Comparison of ENCODE assay signal across 15 cellular contexts in genomic region chr4:152771736-152772533, GRCh38. TPM values are rescaled to one million over a fixed set of nuclear protein-coding genes. Genes with fewer than 3 reads are reported as not detected.
DNase-seq lines count a peak whose midpoint lies in the region; ATAC-seq and TF ChIP-seq lines count a peak whose summit lies in the region.
"Had no signal": no experiment of that assay in that cellular context is flagged by ENCODE, and none has a peak within 500 bp of the region (broad histone marks: within the 10 kb centered on the region; RNA-seq: fewer than 3 reads in every experiment).

No MANE protein-coding gene starts in this region.

- no peak overlapping the region for H3K9ac ChIP-seq in neural progenitor cell
- H3K9ac ChIP-seq: GM23248 had no signal

- peak; percentile 82 for ATAC-seq in GM19328 (IDR thresholded peaks at IDR 0.05; ENCODE audit: unreplicated experiment)
- ATAC-seq in HG02759 (IDR thresholded peaks at IDR 0.05; ENCODE audit: unreplicated experiment), result peak; percentile 75
- peak; percentile 88 for ATAC-seq in HG03565 (IDR thresholded peaks at IDR 0.05; ENCODE audit: unreplicated experiment)
- ATAC-seq in left ventricle myocardium superior, result no peak
- ATAC-seq: natural killer cell had no signal

- CTCF ChIA-PET in GM10248 (lab: Yijun Ruan, JAX), result no interaction called here

- peaks cover 7% of the 10 kb centered on the region for H3K4me1 Mint-ChIP-seq in neural progenitor cell
- H3K4me1 Mint-ChIP-seq: central memory CD8-positive, alpha-beta T cell had no signal

- H3K27ac ChIP-seq in neural progenitor cell (no peak overlapping the region), caudate nucleus (ENCODE audit: low read depth, low read length) (no peak overlapping the region)
- H3K27ac ChIP-seq: GM23248, VCaP had no signal

- DNase-seq in GM10248 (ENCODE audit: extremely low spot score), result peak; percentile 32
- no peak for DNase-seq in neural progenitor cell (ENCODE audit: low spot score)
- no peak for DNase-seq in retina
- DNase-seq in caudate nucleus (lab: John Stamatoyannopoulos, UW), result no peak
- no peak for DNase-seq in left ventricle myocardium superior
- DNase-seq: activated effector memory CD4-positive, alpha-beta T cell treated with Interleukin-2 at 50 U/mL for 16 hours; GM23248; natural killer cell; NCI-H2227 treated with DMSO at 0.1 percent for 48 hours; stimulated activated CD8-positive, alpha-beta memory T cell treated with anti-CD3 and anti-CD28 coated beads, Interleukin-4, amount 100 ng/mL, for 48 hours had no signal

- no peaks in the 10 kb centered on the region for H3K27me3 ChIP-seq in neural progenitor cell

- H4K20me1 ChIP-seq in neural progenitor cell (ENCODE audit: low read depth), result no peaks in the 10 kb centered on the region

- H3K9me3 ChIP-seq in neural progenitor cell (ENCODE audit: low read depth), result no peaks in the 10 kb centered on the region

- H3K9me3 Mint-ChIP-seq in neural progenitor cell, result peaks cover 3% of the 10 kb centered on the region
- H3K9me3 Mint-ChIP-seq: central memory CD8-positive, alpha-beta T cell; natural killer cell had no signal

- H3K36me3 ChIP-seq in neural progenitor cell, result no peaks in the 10 kb centered on the region

- no peaks in the 10 kb centered on the region for H3F3A ChIP-seq in neural progenitor cell (ENCODE audit: low read depth)

- TF ChIP-seq CTCF in GM10248 (IDR thresholded peaks at IDR 0.05; ENCODE audit: control extremely low read depth, extremely low read depth, low read depth, missing control alignments) (no peak), neural progenitor cell (IDR thresholded peaks at IDR 0.05) (no peak)

- no peak overlapping the region for H3K4me3 ChIP-seq in neural progenitor cell
- H3K4me3 ChIP-seq: GM23248 had no signal

- POLR2A ChIA-PET in GM10248 (lab: Yijun Ruan, JAX), result no interaction called here

- H2AFZ ChIP-seq in neural progenitor cell (replicated peaks), result no peak overlapping the region
- H2AFZ ChIP-seq: GM23248 had no signal

- H3K4me2 ChIP-seq in neural progenitor cell, result no peak overlapping the region

- H3K79me2 ChIP-seq in neural progenitor cell (ENCODE audit: low read depth), result peaks cover 7% of the 10 kb centered on the region

- H3K27ac Mint-ChIP-seq in neural progenitor cell, result no peak overlapping the region
- H3K27ac Mint-ChIP-seq: natural killer cell had no signal

- no peaks in the 10 kb centered on the region for H3K4me1 ChIP-seq in neural progenitor cell

- no peak overlapping the region for H3K4me3 Mint-ChIP-seq in neural progenitor cell
- H3K4me3 Mint-ChIP-seq: central memory CD8-positive, alpha-beta T cell; natural killer cell had no signal

- intact Hi-C loops in left ventricle myocardium superior (cut with micrococcal nuclease), result no loop called here

- no peaks in the 10 kb centered on the region for H3K27me3 Mint-ChIP-seq in neural progenitor cell (ENCODE audit: insufficient read depth, low read depth)
- H3K27me3 Mint-ChIP-seq: central memory CD8-positive, alpha-beta T cell had no signal

- H3K36me3 Mint-ChIP-seq in neural progenitor cell, result peaks cover 5% of the 10 kb centered on the region
- H3K36me3 Mint-ChIP-seq: natural killer cell had no signal

RNA-seq across cellular contexts. Expression of gene TIGD4, which starts 7.6 kb away (rescaled TPM):
- 3.6 and 4.1 TPM in 2 replicates for total RNA-seq in neural progenitor cell (ENCODE audit: low replicate concordance)
- total RNA-seq in left ventricle myocardium superior, result 0.10 TPM
- total RNA-seq: natural killer cell had no signal

RNA-seq across cellular contexts. Expression of gene ARFIP1, which starts 7.8 kb away (rescaled TPM):
- total RNA-seq in neural progenitor cell (ENCODE audit: low replicate concordance) (46.1 and 68.0 TPM in 2 replicates), left ventricle myocardium superior (14.3 TPM)
